ENCODE assay signal across 2 cellular contexts in the genomic region with DNA sequence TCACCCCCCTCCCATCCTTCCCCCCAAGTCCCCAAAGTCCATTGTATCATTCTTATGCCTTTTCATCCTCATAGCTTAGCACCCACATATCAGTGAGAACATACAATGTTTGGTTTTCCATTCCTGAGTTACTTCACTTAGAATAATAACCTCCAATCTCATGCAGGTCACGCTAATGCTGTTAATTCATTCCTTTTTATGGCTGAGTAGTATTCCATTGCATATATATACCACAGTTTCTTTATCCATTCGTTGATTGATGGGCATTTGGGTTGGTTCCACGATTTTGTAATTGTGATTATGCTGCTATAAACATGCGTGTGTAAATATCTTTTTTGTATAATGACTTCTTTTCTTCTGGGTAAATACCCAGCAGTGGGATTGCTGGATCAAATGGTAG.
ATAC-seq and TF ChIP-seq lines count a peak whose summit lies in the region.
"Not testable (repeated sequence)": the region's sequence is repeated elsewhere in the genome, so short reads cannot be mapped to it uniquely, and the experiment has no call there.

No MANE protein-coding gene starts in this region.

- not testable (repeated sequence) for H3K27ac ChIP-seq in HEK293 (ENCODE audit: extremely low read depth, low read depth, low read length)

- not testable (repeated sequence) for H3K4me1 ChIP-seq in HEK293 (ENCODE audit: control insufficient read depth, insufficient read depth, low read length)

- not testable (repeated sequence) for H3K36me3 ChIP-seq in HEK293 (ENCODE audit: control insufficient read depth in 2 of 2, insufficient read depth in 1 of 2, low read length in 2 of 2)

- ATAC-seq in SK-N-SH treated with all-trans-retinoic acid at 6 μM for 48 hours, result not testable (repeated sequence)

- CTCF ChIA-PET in HEK293 (lab: Yijun Ruan, JAX), result interaction anchor here (0.6 kb wide), 1 partner anchor 699 kb away, joined by 5 read pairs; no protein-coding TSS in a partner anchor

- not testable (repeated sequence) for TF ChIP-seq CTCF in HEK293 (tag by site-specific recombination; IDR thresholded peaks at IDR 0.05)

- H3K4me3 ChIP-seq in HEK293 (ENCODE audit: low read depth, low read length), result not testable (repeated sequence)

- H3K9me3 ChIP-seq in HEK293 (ENCODE audit: control insufficient read depth, insufficient read depth, low read depth, low read length), result not testable (repeated sequence)

- POLR2A ChIA-PET in HEK293 (lab: Yijun Ruan, JAX), result not testable (repeated sequence)

TF ChIP-seq in HEK293, 187 proteins besides CTCF, POLR2A, EP300 and RAD21:
- TF ChIP-seq ZNF146 (tag by site-specific recombination; IDR thresholded peaks at IDR 0.05), result peak; percentile 56

TF ChIP-seq in SK-N-SH treated with all-trans-retinoic acid at 6 μM for 48 hours, 23 proteins besides CTCF, POLR2A, EP300 and RAD21:
- peak; percentile 90 for TF ChIP-seq ZNF8 (CRISPR knock-in tag; IDR thresholded peaks at IDR 0.05)
